Comparison of ENCODE assay signal across 16 cellular contexts in genomic region chr1:248802454-248802853, GRCh38. TPM values are rescaled to one million over a fixed set of nuclear protein-coding genes. Genes with fewer than 3 reads are reported as not detected.
DNase-seq lines count a peak whose midpoint lies in the region; ATAC-seq and TF ChIP-seq lines count a peak whose summit lies in the region.
"Had no signal": no experiment of that assay in that cellular context is flagged by ENCODE, and none has a peak within 500 bp of the region (broad histone marks: within the 10 kb centered on the region; RNA-seq: fewer than 3 reads in every experiment).

No MANE protein-coding gene starts in this region.

- no peak for TF ChIP-seq POLR2A in esophagus squamous epithelium (IDR thresholded peaks at IDR 0.05)

- TF ChIP-seq CTCF in LNCaP clone FGC (IDR thresholded peaks at IDR 0.05; ENCODE audit: control insufficient read depth, extremely low read depth, insufficient read depth) (no peak), esophagus squamous epithelium (IDR thresholded peaks at IDR 0.05) (no peak)

- intact Hi-C loops in esophagus squamous epithelium (cut with DNase I) = no loop called here

- H3K36me3 ChIP-seq in mucosa of rectum (ENCODE audit: control insufficient read depth in 2 of 2, insufficient read depth in 2 of 2, low read length in 2 of 2) = no peaks in the 10 kb centered on the region
- H3K36me3 ChIP-seq in esophagus squamous epithelium = no peaks in the 10 kb centered on the region
- H3K36me3 ChIP-seq: BE2C, HAP-1 had no signal

- H3K27ac ChIP-seq in mucosa of rectum (ENCODE audit: low read depth in 2 of 2, low read length in 2 of 2) (peak overlapping the region; percentile 65 to 75), esophagus squamous epithelium (no peak overlapping the region)
- H3K27ac ChIP-seq: C4-2B had no signal

- WGBS in esophagus squamous epithelium, 2 donors = 81 to 100% methylated on average over 1 to 6 of the region's 6 CpGs

- H3K4me1 ChIP-seq in mucosa of rectum (ENCODE audit: control insufficient read depth in 2 of 2, insufficient read depth in 2 of 2, low read length in 2 of 2) = peaks cover 32 to 42% of the 10 kb centered on the region in 2 donors
- peaks cover 0 to 11% (median 0%) of the 10 kb centered on the region in 3 donors for H3K4me1 ChIP-seq in esophagus squamous epithelium
- H3K4me1 ChIP-seq: BE2C, HAP-1 had no signal

- H3K9me3 ChIP-seq in mucosa of rectum (ENCODE audit: control insufficient read depth in 2 of 2, low read length in 2 of 2) (no peaks in the 10 kb centered on the region), esophagus squamous epithelium (no peaks in the 10 kb centered on the region)
- H3K9me3 ChIP-seq: BE2C, HAP-1 had no signal

- no peak for ATAC-seq in GM21367 (IDR thresholded peaks at IDR 0.05; ENCODE audit: unreplicated experiment)
- ATAC-seq: HepG2 had no signal

- no peaks in the 10 kb centered on the region for H3K27me3 ChIP-seq in mucosa of rectum (ENCODE audit: control insufficient read depth in 2 of 2, insufficient read depth in 2 of 2, low read length in 2 of 2)
- H3K27me3 ChIP-seq in esophagus squamous epithelium = peaks cover 0 to 5% (median 0%) of the 10 kb centered on the region in 4 donors

- no peak overlapping the region for H3K4me3 ChIP-seq in LNCaP clone FGC (ENCODE audit: low read depth, low read length)
- H3K4me3 ChIP-seq in mucosa of rectum (ENCODE audit: low read length in 2 of 2) = peak overlapping the region; percentile 4 to 22
- no peak overlapping the region for H3K4me3 ChIP-seq in esophagus squamous epithelium
- H3K4me3 ChIP-seq: HAP-1 had no signal

- H3K9ac ChIP-seq in mucosa of rectum (ENCODE audit: low read depth in 1 of 2, low read length in 2 of 2) = no peak overlapping the region

- peak; percentile 4 for DNase-seq in LNCaP clone FGC (ENCODE audit: low read depth)
- DNase-seq in islet precursor cell = peak; percentile 38
- peak; percentile 12 for DNase-seq in ureter (ENCODE audit: low spot score)
- no peak for DNase-seq in esophagus squamous epithelium (lab: John Stamatoyannopoulos, UW)
- DNase-seq in T1000 (lab: John Stamatoyannopoulos, UW) = no peak
- DNase-seq: BE2C; CD4-positive, alpha-beta memory T cell; DMS153; DMS79 treated with DMSO at 0.1 percent for 48 hours; GDM1 had no signal

RNA-seq across cellular contexts. Expression of gene SH3BP5L, which starts 23.3 kb away (rescaled TPM):
- total RNA-seq in ureter (21.7 TPM), esophagus squamous epithelium (10 to 100 TPM; 19.2 to 23.1 (median 21.9) TPM)

RNA-seq across cellular contexts. Expression of gene ZNF672, which starts 35.6 kb away (rescaled TPM):
- 30.1 TPM for total RNA-seq in ureter
- 10 to 100 TPM; 22.3 to 25.8 (median 24.0) TPM for total RNA-seq in esophagus squamous epithelium

RNA-seq across cellular contexts. Expression of gene LYPD8, which starts 46.9 kb away (rescaled TPM):
- not detected for total RNA-seq in ureter
- not detected for total RNA-seq in esophagus squamous epithelium
- total RNA-seq: CD4-positive, alpha-beta memory T cell; H1; HepG2 had no signal

RNA-seq across cellular contexts. Expression of gene ZNF692, which starts 56.4 kb away (rescaled TPM):
- total RNA-seq in ureter (71.0 TPM), esophagus squamous epithelium (10 to 100 TPM; 35.7 to 67.9 (median 40.7) TPM)

Comparison
In these comparisons a context has a peak if more than half of its experiments do, and no peak if none do; other contexts are left out.
1. DNase-seq: peak in LNCaP clone FGC (single experiment), islet precursor cell (single experiment) and ureter (single experiment); none in esophagus squamous epithelium (single experiment) and T1000 (single experiment).
2. H3K4me3 ChIP-seq: peak in mucosa of rectum (2 of 2); none in LNCaP clone FGC (single experiment) and esophagus squamous epithelium (0 of 4).
3. H3K27ac ChIP-seq: peak in mucosa of rectum (2 of 2); none in esophagus squamous epithelium (0 of 4).